In genomic region chr14:75577724-75578098, GRCh38 we compare ENCODE assay signal across 8 cellular contexts. TPM values are rescaled to one million over a fixed set of nuclear protein-coding genes. Genes with fewer than 3 reads are reported as not detected.
DNase-seq lines count a peak whose midpoint lies in the region; ATAC-seq and TF ChIP-seq lines count a peak whose summit lies in the region.

No MANE protein-coding gene starts in this region.

- H3K4me1 Mint-ChIP-seq in stimulated activated effector memory CD8-positive, alpha-beta T cell treated with anti-CD3 and anti-CD28 coated beads, Interleukin-12 subunit alpha, Interleukin-12 subunit beta, amount 100 ng/mL, for 72 hours: peaks cover 27% of the 10 kb centered on the region

- ATAC-seq in GM19395 (IDR thresholded peaks at IDR 0.05; ENCODE audit: unreplicated experiment): peak; percentile 85
- peak; percentile 93 for ATAC-seq in stimulated activated effector memory CD8-positive, alpha-beta T cell treated with anti-CD3 and anti-CD28 coated beads, Interleukin-12 subunit alpha, Interleukin-12 subunit beta, amount 100 ng/mL, for 72 hours

- CTCF ChIA-PET in PC-9 (lab: Charles Lee): interaction anchor here (0.6 to 4.8 kb wide), 24 partner anchors 16 to 1094 kb away, joined by 3 to 82 read pairs (median 4); partner anchors contain the start of genes ERG28, IFT43, TGFB3 and TTLL5

- H3K9me3 Mint-ChIP-seq in stimulated activated effector memory CD8-positive, alpha-beta T cell treated with anti-CD3 and anti-CD28 coated beads, Interleukin-12 subunit alpha, Interleukin-12 subunit beta, amount 100 ng/mL, for 72 hours: no peaks in the 10 kb centered on the region

- H2AFZ ChIP-seq in PC-9 (peak overlapping the region; percentile 88), fibroblast of lung (ENCODE audit: low read length) (peak overlapping the region; percentile 65)

- peaks cover 19% of the 10 kb centered on the region; the same call in 1 of the 2 replicates for H3F3A ChIP-seq in PC-9 (ENCODE audit: insufficient read depth, low read depth)

- no peaks in the 10 kb centered on the region for H3K36me3 Mint-ChIP-seq in stimulated activated effector memory CD8-positive, alpha-beta T cell treated with anti-CD3 and anti-CD28 coated beads, Interleukin-12 subunit alpha, Interleukin-12 subunit beta, amount 100 ng/mL, for 72 hours

- no TSS peak for BruUV-seq in PC-9 (replicated peaks; lab: Mats Ljungman, UMichigan)

- no peaks in the 10 kb centered on the region for H4K20me1 ChIP-seq in PC-9 (ENCODE audit: insufficient read depth)
- no peaks in the 10 kb centered on the region for H4K20me1 ChIP-seq in fibroblast of lung (ENCODE audit: control insufficient read depth, extremely low read depth, insufficient read depth, low read length)

- TF ChIP-seq CTCF in PC-9 (conservative IDR thresholded peaks at IDR 0.05) (peak; percentile 97), fibroblast of lung (conservative IDR thresholded peaks at IDR 0.05 in 1 of 2, IDR thresholded peaks at IDR 0.05 in 1 of 2; ENCODE audit: low read depth in 1 of 2, low read length in 2 of 2) (peak; percentile 82 to 84)

- peak overlapping the region; percentile 80 for H3K27ac Mint-ChIP-seq in stimulated activated effector memory CD8-positive, alpha-beta T cell treated with anti-CD3 and anti-CD28 coated beads, Interleukin-12 subunit alpha, Interleukin-12 subunit beta, amount 100 ng/mL, for 72 hours

- no peak overlapping the region for H3K9ac ChIP-seq in fibroblast of lung (ENCODE audit: insufficient read depth, low read length)

- H3K4me2 ChIP-seq in PC-9 (peak overlapping the region; percentile 91), fibroblast of lung (ENCODE audit: extremely low read depth, insufficient read depth, low read length) (peak overlapping the region; percentile 97)

- H3K9me3 ChIP-seq in PC-9 (ENCODE audit: insufficient read depth, low read depth) (no peaks in the 10 kb centered on the region), fibroblast of lung (ENCODE audit: control insufficient read depth, insufficient read depth, low read depth, low read length) (no peaks in the 10 kb centered on the region)

- H3K27me3 ChIP-seq in PC-9 (ENCODE audit: insufficient read depth, low read depth): no peaks in the 10 kb centered on the region
- peaks cover under 1% of the 10 kb centered on the region for H3K27me3 ChIP-seq in fibroblast of lung (ENCODE audit: control insufficient read depth, insufficient read depth, low read length)

- H3K36me3 ChIP-seq in PC-9 (ENCODE audit: low read depth): no peaks in the 10 kb centered on the region
- no peaks in the 10 kb centered on the region for H3K36me3 ChIP-seq in fibroblast of lung (ENCODE audit: control insufficient read depth, insufficient read depth, low read length)

- intact Hi-C loops in PC-9 (cut with micrococcal nuclease; ENCODE audit: unreplicated experiment): loop anchor here (1.0 to 10.0 kb wide), 10 partner anchors 77 to 1070 kb away; partner anchors contain the start of genes GPATCH2L and NEK9

- peak; percentile 89 for DNase-seq in CD1c-positive myeloid dendritic cell (ENCODE audit: extremely low spot score)
- DNase-seq in HT1080 (ENCODE audit: low read depth): peak; percentile 70
- DNase-seq in PC-9: peak; percentile 83 to 93
- DNase-seq in activated T-cell treated with anti-CD3 and anti-CD28 coated beads, Interleukin-2, amount 50 U/mL, for 48 hours: peak; percentile 84 to 86
- DNase-seq in fibroblast of lung (ENCODE audit: low read depth in 2 of 2): peak; percentile 72 to 88
- DNase-seq in myocyte (ENCODE audit: low read depth): peak; percentile 93
- peak; percentile 58 to 86 for DNase-seq in stimulated activated effector memory CD8-positive, alpha-beta T cell treated with anti-CD3 and anti-CD28 coated beads, Interleukin-12 subunit alpha, Interleukin-12 subunit beta, amount 100 ng/mL, for 72 hours (ENCODE audit: low spot score in 2 of 2)

- POLR2A ChIA-PET in PC-9 (lab: Charles Lee; ENCODE audit: unreplicated experiment): interaction anchor here (0.5 to 0.7 kb wide), 5 partner anchors 72 to 217 kb away, joined by 3 to 5 read pairs (median 3); no protein-coding TSS in a partner anchor

- peak overlapping the region; percentile 67 for H3K4me3 ChIP-seq in PC-9
- H3K4me3 ChIP-seq in fibroblast of lung (replicated peaks in 1 of 4; ENCODE audit: control extremely low read depth in 1 of 4, insufficient read depth in 1 of 4, low read depth in 3 of 4, low read length in 4 of 4): peak overlapping the region; percentile 65 to 82 (median 74)

- H3K4me1 ChIP-seq in PC-9 (replicated peaks; ENCODE audit: insufficient read depth): peaks cover 32% of the 10 kb centered on the region
- H3K4me1 ChIP-seq in fibroblast of lung (ENCODE audit: control insufficient read depth, extremely low read depth, insufficient read depth, low read length): peaks cover 11% of the 10 kb centered on the region

- H3K27ac ChIP-seq in PC-9: peak overlapping the region; percentile 24
- peak overlapping the region; percentile 67 for H3K27ac ChIP-seq in fibroblast of lung (ENCODE audit: insufficient read depth, low read length)

- no peaks in the 10 kb centered on the region for H3K9me2 ChIP-seq in PC-9 (ENCODE audit: insufficient read depth)

- no peak overlapping the region for H3K4me3 Mint-ChIP-seq in stimulated activated effector memory CD8-positive, alpha-beta T cell treated with anti-CD3 and anti-CD28 coated beads, Interleukin-12 subunit alpha, Interleukin-12 subunit beta, amount 100 ng/mL, for 72 hours

- no peaks in the 10 kb centered on the region for H3K79me2 ChIP-seq in PC-9 (ENCODE audit: low read depth)
- H3K79me2 ChIP-seq in fibroblast of lung (ENCODE audit: control insufficient read depth, insufficient read depth, low read length): no peaks in the 10 kb centered on the region

RNA-seq across cellular contexts. Expression of gene FLVCR2, which starts 0.7 kb away (rescaled TPM):
- total RNA-seq in HT1080 (2014; rRNA removed; shearing (Covaris generic)): 0.67 and 0.85 TPM in 2 replicates
- 0.12 and 0.49 TPM in 2 replicates for polyA plus RNA-seq in HT1080 (2015; cell fraction: cytosol; rRNA removed)
- 0.54 and 0.67 TPM in 2 replicates for polyA plus RNA-seq in HT1080 (2015; cell fraction: nucleus; rRNA removed)
- 12.4 and 35.7 TPM in 2 replicates for total RNA-seq in PC-9 (2021)
- total RNA-seq in fibroblast of lung: 2.1 and 7.3 TPM in 2 replicates
- 4.1 and 7.0 TPM in 2 replicates for polyA plus RNA-seq in fibroblast of lung
- 2.4 and 4.0 TPM in 2 replicates for polyA plus RNA-seq in fibroblast of lung (2012)
- polyA minus RNA-seq in fibroblast of lung (ENCODE audit: low replicate concordance): 1.6 and 15.8 TPM in 2 replicates
- 42.5 and 53.8 TPM in 2 replicates for total RNA-seq in myocyte
- 7.8 TPM for polyA plus RNA-seq in myocyte (2012)

RNA-seq across cellular contexts. Expression of gene BATF, which starts 55.4 kb away (rescaled TPM):
- total RNA-seq in HT1080 (2014; rRNA removed; shearing (Covaris generic)): not detected in 2 replicates
- polyA plus RNA-seq in HT1080 (2015; cell fraction: cytosol; rRNA removed): not detected in 2 replicates
- not detected in 2 replicates for polyA plus RNA-seq in HT1080 (2015; cell fraction: nucleus; rRNA removed)
- total RNA-seq in PC-9 (2021) (55.7 and 79.0 TPM in 2 replicates), fibroblast of lung (0.50 and 0.51 TPM in 2 replicates), myocyte (not detected in 2 replicates)
- 0.21 TPM in 1 of 2 replicates, not detected in the other for polyA plus RNA-seq in fibroblast of lung
- 0.23 TPM in 1 of 2 replicates, not detected in the other for polyA plus RNA-seq in fibroblast of lung (2012)
- not detected in 2 replicates for polyA minus RNA-seq in fibroblast of lung (ENCODE audit: low replicate concordance)
- polyA plus RNA-seq in myocyte (2012): not detected

Comparison
In these comparisons a context has a peak if more than half of its experiments do, and no peak if none do; other contexts are left out.
1. Peak in every context shown above with its lines: DNase-seq, ATAC-seq, H3K4me3 ChIP-seq and H3K27ac ChIP-seq.
2. RNA of gene BATF, which starts 55.4 kb away (total RNA-seq): 55.7 to 79.0 TPM in PC-9; 0.50 to 0.51 TPM in fibroblast of lung, not detected in HT1080 and not detected in myocyte; every median in the first group is over 10 times any median in the second.